26 cellular contexts compared by ENCODE assay signal in the genomic region with DNA sequence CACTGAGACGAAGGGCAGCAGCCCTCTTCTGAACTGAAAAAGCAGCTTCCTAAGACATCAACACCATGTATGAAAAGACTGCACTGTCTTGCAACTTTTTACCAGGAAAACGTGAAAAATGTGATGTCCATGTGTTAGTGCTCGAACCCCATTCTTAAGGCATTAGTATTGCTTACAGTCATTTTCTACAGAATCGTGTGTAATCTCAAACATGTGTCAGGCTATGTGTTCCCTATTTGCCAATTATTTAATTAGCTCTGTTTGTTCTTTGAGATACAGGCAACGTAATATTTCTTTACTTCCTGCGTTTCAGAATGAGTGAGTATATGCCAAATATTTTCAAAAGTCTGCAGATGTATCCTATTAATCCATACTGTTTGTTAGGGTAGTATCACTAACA.
DNase-seq lines count a peak whose midpoint lies in the region; ATAC-seq and TF ChIP-seq lines count a peak whose summit lies in the region.
"Had no signal": no experiment of that assay in that cellular context is flagged by ENCODE, and none has a peak within 500 bp of the region (broad histone marks: within the 10 kb centered on the region; RNA-seq: fewer than 3 reads in every experiment).

No MANE protein-coding gene starts in this region.

- POLR2A ChIA-PET in CD8-positive, alpha-beta T cell (lab: Charles Lee): no interaction called here

- H3K36me3 ChIP-seq in left ventricle myocardium inferior: peaks cover 51% of the 10 kb centered on the region
- H3K36me3 ChIP-seq in CD8-positive, alpha-beta T cell (ENCODE audit: insufficient read depth, low read length): no peaks in the 10 kb centered on the region

- no peaks in the 10 kb centered on the region for H3K27me3 Mint-ChIP-seq in memory B cell
- no peaks in the 10 kb centered on the region for H3K27me3 Mint-ChIP-seq in CD8-positive, alpha-beta T cell (ENCODE audit: low read depth)
- H3K27me3 Mint-ChIP-seq: natural killer cell treated with Interleukin-12 subunit alpha and Interleukin-12 subunit beta and Interleukin-15 and Interleukin-18, amount 100 ng/mL, for 72 hours; stimulated activated naive CD8-positive, alpha-beta T cell treated with anti-CD3 and anti-CD28 coated beads, Interleukin-15, amount 100 ng/mL, for 72 hours had no signal

- no peaks in the 10 kb centered on the region for H3K27me3 ChIP-seq in left ventricle myocardium inferior (ENCODE audit: low read depth)
- no peaks in the 10 kb centered on the region for H3K27me3 ChIP-seq in CD8-positive, alpha-beta T cell (ENCODE audit: insufficient read depth, low read length)
- H3K27me3 ChIP-seq: MG63, tibial artery had no signal

- H3K36me3 Mint-ChIP-seq in memory B cell: peaks cover 37% of the 10 kb centered on the region
- no peaks in the 10 kb centered on the region for H3K36me3 Mint-ChIP-seq in CD8-positive, alpha-beta T cell
- H3K36me3 Mint-ChIP-seq: natural killer cell treated with Interleukin-12 subunit alpha and Interleukin-12 subunit beta and Interleukin-15 and Interleukin-18, amount 100 ng/mL, for 72 hours had no signal

- peaks cover 75% of the 10 kb centered on the region for H3K4me1 ChIP-seq in left ventricle myocardium inferior
- H3K4me1 ChIP-seq in CD8-positive, alpha-beta T cell (ENCODE audit: insufficient read depth, low read length): no peaks in the 10 kb centered on the region

- H3K9me3 Mint-ChIP-seq in memory B cell: no peaks in the 10 kb centered on the region
- no peaks in the 10 kb centered on the region for H3K9me3 Mint-ChIP-seq in CD8-positive, alpha-beta T cell
- H3K9me3 Mint-ChIP-seq: activated T-helper 1 cell treated with anti-CD3 and anti-CD28 coated beads, Interleukin-12 subunit alpha, Interleukin-12 subunit beta, Interleukin-2, Interleukin-4 antibody, amounts not matched to agents 30 ng/mL and 10 ng/mL and 1 ng/mL, durations not matched to agents 14 hours and 24 hours and 36 hours; natural killer cell treated with Interleukin-12 subunit alpha and Interleukin-12 subunit beta and Interleukin-15 and Interleukin-18, amount 100 ng/mL, for 72 hours; stimulated activated naive CD8-positive, alpha-beta T cell treated with anti-CD3 and anti-CD28 coated beads, Interleukin-15, amount 100 ng/mL, for 72 hours; WTC11 had no signal

- peak overlapping the region; percentile 64 for H3K4me3 Mint-ChIP-seq in memory B cell
- no peak overlapping the region for H3K4me3 Mint-ChIP-seq in CD8-positive, alpha-beta T cell
- H3K4me3 Mint-ChIP-seq: activated T-helper 1 cell treated with anti-CD3 and anti-CD28 coated beads, Interleukin-12 subunit alpha, Interleukin-12 subunit beta, Interleukin-2, Interleukin-4 antibody, amounts not matched to agents 30 ng/mL and 10 ng/mL and 1 ng/mL, durations not matched to agents 14 hours and 24 hours and 36 hours; natural killer cell treated with Interleukin-12 subunit alpha and Interleukin-12 subunit beta and Interleukin-15 and Interleukin-18, amount 100 ng/mL, for 72 hours; stimulated activated naive CD8-positive, alpha-beta T cell treated with anti-CD3 and anti-CD28 coated beads, Interleukin-15, amount 100 ng/mL, for 72 hours; WTC11 had no signal

- H3K4me1 Mint-ChIP-seq in memory B cell: peaks cover 57% of the 10 kb centered on the region
- H3K4me1 Mint-ChIP-seq in CD8-positive, alpha-beta T cell (ENCODE audit: low read depth): no peaks in the 10 kb centered on the region

- peak overlapping the region; percentile 72 for H3K27ac ChIP-seq in left ventricle myocardium inferior (replicated peaks)
- H3K27ac ChIP-seq in CD8-positive, alpha-beta T cell (ENCODE audit: low read depth, low read length): no peak overlapping the region
- H3K27ac ChIP-seq: 22Rv1, coronary artery, PC-9, tibial artery had no signal

- no peak for TF ChIP-seq CTCF in left ventricle myocardium inferior (IDR thresholded peaks at IDR 0.05; ENCODE audit: borderline replicate concordance)
- TF ChIP-seq CTCF in CD8-positive, alpha-beta T cell (IDR thresholded peaks at IDR 0.05): no peak

- H3K4me3 ChIP-seq in left ventricle myocardium inferior: no peak overlapping the region
- H3K4me3 ChIP-seq in CD8-positive, alpha-beta T cell (ENCODE audit: low read depth, low read length): no peak overlapping the region
- H3K4me3 ChIP-seq: coronary artery, K562, MG63, PC-9, tibial artery had no signal

- peak overlapping the region; percentile 98 for H3K27ac Mint-ChIP-seq in memory B cell
- no peak overlapping the region for H3K27ac Mint-ChIP-seq in CD8-positive, alpha-beta T cell
- H3K27ac Mint-ChIP-seq: activated T-helper 1 cell treated with anti-CD3 and anti-CD28 coated beads, Interleukin-12 subunit alpha, Interleukin-12 subunit beta, Interleukin-2, Interleukin-4 antibody, amounts not matched to agents 30 ng/mL and 10 ng/mL and 1 ng/mL, durations not matched to agents 14 hours and 24 hours and 36 hours; stimulated activated naive CD8-positive, alpha-beta T cell treated with anti-CD3 and anti-CD28 coated beads, Interleukin-15, amount 100 ng/mL, for 72 hours had no signal

- DNase-seq in left ventricle myocardium inferior (no peak), left ventricle myocardium superior (no peak), memory B cell (ENCODE audit: low spot score in 2 of 2) (no peak), cerebellar cortex (ENCODE audit: low spot score) (no peak)
- DNase-seq in CD8-positive, alpha-beta T cell: no peak
- DNase-seq: activated naive CD4-positive, alpha-beta T cell treated with anti-CD3 and anti-CD28 coated beads, Interleukin-2, amount 50 U/mL, for 16 hours; C1 segment of cervical spinal cord; MG63; midbrain; NCI-H1436; NCI-H446 treated with DMSO at 0.1 percent for 48 hours; PC-9; Right ventricle myocardium superior; stimulated activated CD4-positive, alpha-beta T cell treated with anti-CD3 and anti-CD28 coated beads, Interleukin-12 subunit alpha, Interleukin-12 subunit beta, amount 100 ng/mL, for 4 hours; stimulated activated CD4-positive, alpha-beta T cell treated with anti-CD3 and anti-CD28 coated beads, Interleukin-4, amount 100 ng/mL, for 4 hours; stimulated activated naive CD8-positive, alpha-beta T cell treated with anti-CD3 and anti-CD28 coated beads, Interleukin-15, amount 100 ng/mL, for 72 hours; tibial artery had no signal

- no peaks in the 10 kb centered on the region for H3K9me3 ChIP-seq in left ventricle myocardium inferior (replicated peaks)
- no peaks in the 10 kb centered on the region for H3K9me3 ChIP-seq in CD8-positive, alpha-beta T cell (ENCODE audit: low read length)
- H3K9me3 ChIP-seq: MG63, tibial artery had no signal

- ATAC-seq in left ventricle myocardium superior: no peak
- ATAC-seq in SK-N-SH treated with all-trans-retinoic acid at 6 μM for 48 hours: peak; percentile 46
- no peak for ATAC-seq in memory B cell (ENCODE audit: low read depth)
- ATAC-seq in GM21390 (IDR thresholded peaks at IDR 0.05; ENCODE audit: unreplicated experiment): no peak
- ATAC-seq in HG02885 (IDR thresholded peaks at IDR 0.05; ENCODE audit: poor library complexity, unreplicated experiment): no peak
- ATAC-seq in CD8-positive, alpha-beta T cell: no peak
- ATAC-seq: K562; natural killer cell treated with Interleukin-12 subunit alpha and Interleukin-12 subunit beta and Interleukin-15 and Interleukin-18, amount 100 ng/mL, for 72 hours; stimulated activated naive CD8-positive, alpha-beta T cell treated with anti-CD3 and anti-CD28 coated beads, Interleukin-15, amount 100 ng/mL, for 72 hours; WTC11 had no signal

- intact Hi-C loops in left ventricle myocardium inferior (cut with micrococcal nuclease): loop anchor here (10.0 kb wide), 1 partner anchor 48 kb away; no protein-coding TSS in a partner anchor
- intact Hi-C loops in left ventricle myocardium superior (cut with micrococcal nuclease): loop anchor here (10.0 kb wide), 1 partner anchor 58 kb away; no protein-coding TSS in a partner anchor
- intact Hi-C loops in CD8-positive, alpha-beta T cell (cut with DNase I, micrococcal nuclease): no loop called here

- CTCF ChIA-PET in CD8-positive, alpha-beta T cell (lab: Charles Lee): no interaction called here

TF ChIP-seq in SK-N-SH treated with all-trans-retinoic acid at 6 μM for 48 hours, 23 proteins besides CTCF, POLR2A, EP300 and RAD21:
- no peak for TF ChIP-seq SNAI2 (CRISPR knock-in tag; IDR thresholded peaks at IDR 0.05)
- 0 out of 2 replicates have a peak, but pooled peaks have one; percentile 28 for TF ChIP-seq TCF4 (CRISPR knock-in tag; IDR thresholded peaks at IDR 0.05; ENCODE audit: borderline replicate concordance)
- TF ChIP-seq, protein P1, sequence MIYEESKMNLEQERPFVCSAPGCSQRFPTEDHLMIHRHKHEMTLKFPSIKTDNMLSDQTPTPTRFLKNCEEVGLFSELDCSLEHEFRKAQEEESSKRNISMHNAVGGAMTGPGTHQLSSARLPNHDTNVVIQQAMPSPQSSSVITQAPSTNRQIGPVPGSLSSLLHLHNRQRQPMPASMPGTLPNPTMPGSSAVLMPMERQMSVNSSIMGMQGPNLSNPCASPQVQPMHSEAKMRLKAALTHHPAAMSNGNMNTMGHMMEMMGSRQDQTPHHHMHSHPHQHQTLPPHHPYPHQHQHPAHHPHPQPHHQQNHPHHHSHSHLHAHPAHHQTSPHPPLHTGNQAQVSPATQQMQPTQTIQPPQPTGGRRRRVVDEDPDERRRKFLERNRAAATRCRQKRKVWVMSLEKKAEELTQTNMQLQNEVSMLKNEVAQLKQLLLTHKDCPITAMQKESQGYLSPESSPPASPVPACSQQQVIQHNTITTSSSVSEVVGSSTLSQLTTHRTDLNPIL (CRISPR knock-in tag; IDR thresholded peaks at IDR 0.05; ENCODE audit: low read depth): no peak
TF ChIP-seq in SK-N-SH treated with all-trans-retinoic acid at 6 μM for 48 hours: peak in this region for 1.

Comparison
In these comparisons a context has a peak if more than half of its experiments do, and no peak if none do; other contexts are left out.
1. intact Hi-C loops: an anchor here in left ventricle myocardium inferior (10.0 kb wide) and left ventricle myocardium superior (10.0 kb wide); none called in CD8-positive, alpha-beta T cell.